Comparison of ENCODE assay signal across 1 cellular context in genomic region chr5:159156839-159157238, GRCh38.
A peak's percentile ranks its signal among the peaks of the same experiment; 100 is the strongest.
TF ChIP-seq lines count a peak whose summit lies in the region.

No MANE protein-coding gene starts in this region.

TF ChIP-seq in H1, 55 proteins besides CTCF, POLR2A, EP300 and RAD21:
- TF ChIP-seq SIRT6 (IDR thresholded peaks at IDR 0.05; ENCODE audit: low read length), result no peak
- TF ChIP-seq TEAD4 (IDR thresholded peaks at IDR 0.05; ENCODE audit: low read depth, low read length), result 0 out of 2 replicates have a peak, but pooled peaks have one; percentile 28
